Comparison of ENCODE assay signal across 9 cellular contexts in genomic region chr5:2739360-2740050, GRCh38. TPM values are rescaled to one million over a fixed set of nuclear protein-coding genes. Genes with fewer than 3 reads are reported as not detected.
DNase-seq lines count a peak whose midpoint lies in the region; ATAC-seq lines count a peak whose summit lies in the region.
"Had no signal": no experiment of that assay in that cellular context is flagged by ENCODE, and none has a peak within 500 bp of the region (broad histone marks: within the 10 kb centered on the region; RNA-seq: fewer than 3 reads in every experiment).

No MANE protein-coding gene starts in this region.

- H3K4ac ChIP-seq in mesenchymal stem cell (ENCODE audit: low read depth in 1 of 2, low read length in 2 of 2): no peak overlapping the region

- H3K4me1 ChIP-seq in esophagus (ENCODE audit: control insufficient read depth in 2 of 2, insufficient read depth in 2 of 2, low read length in 1 of 2): peaks cover 0 to 6% of the 10 kb centered on the region in 2 donors
- H3K4me1 ChIP-seq in mesenchymal stem cell (ENCODE audit: control insufficient read depth, insufficient read depth, low read depth, low read length): peaks cover 5% of the 10 kb centered on the region

- peak overlapping the region; percentile 65 for H3K9ac ChIP-seq in mesenchymal stem cell (ENCODE audit: low read length)

- WGBS in esophagus, 2 donors: 2% methylated on average over 54 to 68 of the region's 68 CpGs
- 3% methylated on average over 54 of the region's 68 CpGs for WGBS in mesenchymal stem cell

- H4K8ac ChIP-seq in mesenchymal stem cell (ENCODE audit: low read length): no peak overlapping the region

- peak; percentile 5 for DNase-seq in NCI-H2107 treated with DMSO at 0.1 percent for 48 hours (lab: John Stamatoyannopoulos, UW; ENCODE audit: unreplicated experiment)
- DNase-seq in NCI-H2107 (lab: John Stamatoyannopoulos, UW): no peak
- no peak for DNase-seq in mesenchymal stem cell
- peak; percentile 46 for DNase-seq in ureter (ENCODE audit: low spot score)
- DNase-seq in stimulated activated naive CD4-positive, alpha-beta T cell treated with Interleukin-2 at 50 U/mL for 16 hours (lab: John Stamatoyannopoulos, UW): no peak
- DNase-seq: 8988T had no signal

- H3K4me2 ChIP-seq in mesenchymal stem cell (ENCODE audit: low read length, poor library complexity, severe bottlenecking): peak overlapping the region; percentile 76

- H2AFZ ChIP-seq in mesenchymal stem cell (ENCODE audit: low read depth, low read length): peak overlapping the region; percentile 7

- H2BK5ac ChIP-seq in mesenchymal stem cell (ENCODE audit: low read depth, low read length, poor library complexity, severe bottlenecking): no peak overlapping the region

- H3K4me3 ChIP-seq in esophagus (ENCODE audit: low read depth in 1 of 2, low read length in 2 of 2) (peak overlapping the region; percentile 59 to 73), mesenchymal stem cell (ENCODE audit: insufficient read depth in 1 of 2, low read depth in 1 of 2, low read length in 2 of 2) (peak overlapping the region; percentile 41 to 76)

- ATAC-seq in HG02970 (IDR thresholded peaks at IDR 0.05; ENCODE audit: low FRiP score, unreplicated experiment) (no peak), GM18867 (IDR thresholded peaks at IDR 0.05; ENCODE audit: unreplicated experiment) (no peak)

- no peak overlapping the region for H4K91ac ChIP-seq in mesenchymal stem cell (ENCODE audit: low read length)

- H2BK12ac ChIP-seq in mesenchymal stem cell (ENCODE audit: low read length in 2 of 2): no peak overlapping the region

- H3K14ac ChIP-seq in mesenchymal stem cell (ENCODE audit: low read length in 2 of 2): no peak overlapping the region

- no peaks in the 10 kb centered on the region for H3K79me1 ChIP-seq in mesenchymal stem cell (replicated peaks; ENCODE audit: low read length, poor library complexity, severe bottlenecking)

- H3K18ac ChIP-seq in mesenchymal stem cell (ENCODE audit: low read depth in 1 of 2, low read length in 2 of 2): no peak overlapping the region

- H3K27me3 ChIP-seq in esophagus (ENCODE audit: control insufficient read depth in 1 of 2, insufficient read depth in 2 of 2, low read length in 2 of 2) (peaks cover 0 to 4% of the 10 kb centered on the region in 2 donors), mesenchymal stem cell (ENCODE audit: control insufficient read depth in 1 of 2, insufficient read depth in 1 of 2, low read length in 2 of 2) (peaks cover 0 to 51% of the 10 kb centered on the region in 2 experiments)

- H3K9me3 ChIP-seq in esophagus (ENCODE audit: control insufficient read depth in 2 of 2, insufficient read depth in 1 of 2, low read depth in 1 of 2, low read length in 1 of 2): peaks cover 0 to 3% of the 10 kb centered on the region in 2 donors
- peaks cover 4% of the 10 kb centered on the region for H3K9me3 ChIP-seq in mesenchymal stem cell (ENCODE audit: control insufficient read depth, low read length)

- no peak overlapping the region for H2BK15ac ChIP-seq in mesenchymal stem cell (ENCODE audit: low read depth, poor library complexity, severe bottlenecking)

- H2AK5ac ChIP-seq in mesenchymal stem cell (ENCODE audit: low read length, severe bottlenecking): no peak overlapping the region

- H3K36me3 ChIP-seq in esophagus (ENCODE audit: control insufficient read depth in 2 of 2, insufficient read depth in 2 of 2, low read length in 1 of 2) (no peaks in the 10 kb centered on the region), mesenchymal stem cell (ENCODE audit: control insufficient read depth in 1 of 2, insufficient read depth in 2 of 2, low read depth in 1 of 2, low read length in 2 of 2) (peaks cover 0 to 5% of the 10 kb centered on the region in 2 experiments)

- H3K27ac ChIP-seq in esophagus (ENCODE audit: low read depth in 2 of 2, low read length in 1 of 2) (no peak overlapping the region), mesenchymal stem cell (ENCODE audit: low read length, poor library complexity, severe bottlenecking) (no peak overlapping the region)

- H3K23ac ChIP-seq in mesenchymal stem cell (ENCODE audit: low read length in 2 of 2): no peak overlapping the region

- H2BK120ac ChIP-seq in mesenchymal stem cell (ENCODE audit: low read depth, low read length): no peak overlapping the region

RNA-seq across cellular contexts. Expression of gene IRX2, which starts 12.0 kb away (rescaled TPM):
- 1 to 10 TPM; 2.1 to 3.0 TPM for polyA plus RNA-seq in esophagus
- polyA plus RNA-seq in mesenchymal stem cell (2013, experiment 1 of 2): 0.01 TPM
- not detected for polyA plus RNA-seq in mesenchymal stem cell (2013, experiment 2 of 2)
- 3.3 TPM for total RNA-seq in ureter

Comparison
In these comparisons a context has a peak if more than half of its experiments do, and no peak if none do; other contexts are left out.
1. DNase-seq: peak in NCI-H2107 treated with DMSO at 0.1 percent for 48 hours (single experiment) and ureter (single experiment); none in NCI-H2107 (single experiment), mesenchymal stem cell (single experiment) and stimulated activated naive CD4-positive, alpha-beta T cell treated with Interleukin-2 at 50 U/mL for 16 hours (single experiment).